ENCODE assay signal across 22 cellular contexts in genomic region chr3:158453865-158454264, GRCh38.
"Had no signal": no experiment of that assay in that cellular context is flagged by ENCODE, and none has a peak within 500 bp of the region (broad histone marks: within the 10 kb centered on the region; RNA-seq: fewer than 3 reads in every experiment).

No MANE protein-coding gene starts in this region.

- ATAC-seq: activated CD4-positive, alpha-beta T cell treated with anti-CD3 and anti-CD28 coated beads for 36 hours; activated T-cell treated with anti-CD3 and anti-CD28 coated beads, Interleukin-2, amount 50 U/mL, for 72 hours; naive thymus-derived CD4-positive, alpha-beta T cell; sciatic nerve; stimulated activated memory B cell treated with anti-CD40 and anti-IgM and Interleukin-4, amounts not matched to agents 10 μg/mL and 1 μg/mL and 100 μg/mL, for 72 hours had no signal

- DNase-seq: activated B cell treated with CpG ODN at 0.5 μM for 24 hours; activated CD4-positive, alpha-beta T cell treated with anti-CD3 and anti-CD28 coated beads for 36 hours; activated CD4-positive, alpha-beta T cell treated with anti-CD3 and anti-CD28 coated beads, Interleukin-2, amount 50 U/mL, for 48 hours; activated effector memory CD4-positive, alpha-beta T cell treated with Interleukin-2 at 50 U/mL for 16 hours; activated naive CD4-positive, alpha-beta T cell treated with anti-CD3 and anti-CD28 coated beads for 36 hours; activated naive CD8-positive, alpha-beta T cell treated with anti-CD3 and anti-CD28 coated beads, Interleukin-2, amount 10 ng/mL, durations not matched to agents 7 days and 5 days; activated T-cell treated with anti-CD3 and anti-CD28 coated beads, Interleukin-2, amount 50 U/mL, for 72 hours; amniotic stem cell; colonic mucosa; dorsolateral prefrontal cortex; hippocampal formation; left ventricle myocardium inferior; naive thymus-derived CD4-positive, alpha-beta T cell; occipital lobe; posterior cingulate gyrus; stimulated activated CD4-positive, alpha-beta T cell treated with anti-CD3 and anti-CD28 coated beads, Interleukin-15, amount 100 ng/mL, for 24 hours; transverse colon; uterus had no signal

- H3K9me3 ChIP-seq: colonic mucosa, esophagus muscularis mucosa, left ventricle myocardium inferior, transverse colon, uterus had no signal

- H3K4me1 ChIP-seq: colonic mucosa, esophagus muscularis mucosa, left ventricle myocardium inferior, transverse colon, uterus had no signal

- H3K27ac ChIP-seq: colonic mucosa, dorsolateral prefrontal cortex, esophagus muscularis mucosa, left ventricle myocardium inferior, transverse colon, uterus had no signal

- H3K36me3 ChIP-seq: colonic mucosa, esophagus muscularis mucosa, left ventricle myocardium inferior, transverse colon, uterus had no signal

- H3K27me3 ChIP-seq: colonic mucosa, dorsolateral prefrontal cortex, esophagus muscularis mucosa, transverse colon, uterus had no signal

- H3K4me3 ChIP-seq: colonic mucosa, dorsolateral prefrontal cortex, esophagus muscularis mucosa, left ventricle myocardium inferior, smooth muscle cell, transverse colon, uterus had no signal

- H3K4me2 ChIP-seq: smooth muscle cell had no signal
